In the genomic region with DNA sequence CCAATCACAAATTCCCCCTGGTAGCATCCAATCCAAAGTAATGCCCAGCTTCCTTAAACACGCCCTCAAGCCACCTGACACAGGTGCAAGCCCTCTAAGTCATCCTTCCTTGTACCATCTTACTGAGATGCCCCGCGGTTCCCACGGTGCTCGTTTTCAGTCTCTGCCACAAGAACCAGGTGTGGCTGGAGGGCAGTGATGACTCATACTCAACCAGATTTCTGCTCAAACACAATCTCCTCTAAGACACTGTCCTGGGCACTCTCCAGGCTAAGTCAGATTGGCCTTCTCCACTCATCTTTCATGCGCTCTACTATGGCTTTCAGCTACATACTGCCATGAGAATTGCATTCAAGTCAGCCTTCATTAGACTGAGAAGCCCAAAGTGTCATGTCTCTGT, we compare ENCODE assay signal across 9 cellular contexts. TPM values are rescaled to one million over a fixed set of nuclear protein-coding genes. Genes with fewer than 3 reads are reported as not detected.
A peak's percentile ranks its signal among the peaks of the same experiment; 100 is the strongest.
DNase-seq lines count a peak whose midpoint lies in the region; ATAC-seq and TF ChIP-seq lines count a peak whose summit lies in the region.
"Had no signal": no experiment of that assay in that cellular context is flagged by ENCODE, and none has a peak within 500 bp of the region (broad histone marks: within the 10 kb centered on the region; RNA-seq: fewer than 3 reads in every experiment).

No MANE protein-coding gene starts in this region.

- DNase-seq in activated CD8-positive, alpha-beta memory T cell treated with anti-CD3 and anti-CD28 coated beads, Interleukin-2, amount 10 ng/mL, durations not matched to agents 7 days and 5 days = peak; percentile 48
- DNase-seq in activated CD8-positive, alpha-beta memory T cell treated with anti-CD3 and anti-CD28 coated beads, Interleukin-2, amount 50 U/mL, for 48 hours = no peak
- DNase-seq in RWPE1 (ENCODE audit: low spot score) = peak; percentile 30
- no peak for DNase-seq in stimulated activated effector memory CD8-positive, alpha-beta T cell treated with anti-CD3 and anti-CD28 coated beads, Interleukin-12 subunit alpha, Interleukin-12 subunit beta, amount 100 ng/mL, for 72 hours (ENCODE audit: low spot score in 2 of 2)
- DNase-seq in NOMO-1 treated with DMSO at 0.1 percent for 48 hours (lab: John Stamatoyannopoulos, UW; ENCODE audit: unreplicated experiment) = no peak
- DNase-seq in hypothalamus (lab: John Stamatoyannopoulos, UW) = no peak
- DNase-seq in GF-D8 (lab: John Stamatoyannopoulos, UW) = no peak
- DNase-seq: HCEC 1CT had no signal

- peaks cover 66% of the 10 kb centered on the region for H3K4me1 Mint-ChIP-seq in activated CD8-positive, alpha-beta memory T cell treated with anti-CD3 and anti-CD28 coated beads, Interleukin-2, amount 10 ng/mL, durations not matched to agents 7 days and 5 days
- H3K4me1 Mint-ChIP-seq in stimulated activated effector memory CD8-positive, alpha-beta T cell treated with anti-CD3 and anti-CD28 coated beads, Interleukin-12 subunit alpha, Interleukin-12 subunit beta, amount 100 ng/mL, for 72 hours = peaks cover 51% of the 10 kb centered on the region

- peaks cover 18% of the 10 kb centered on the region for H3K36me3 Mint-ChIP-seq in activated CD8-positive, alpha-beta memory T cell treated with anti-CD3 and anti-CD28 coated beads, Interleukin-2, amount 10 ng/mL, durations not matched to agents 7 days and 5 days
- peaks cover 16% of the 10 kb centered on the region for H3K36me3 Mint-ChIP-seq in stimulated activated effector memory CD8-positive, alpha-beta T cell treated with anti-CD3 and anti-CD28 coated beads, Interleukin-12 subunit alpha, Interleukin-12 subunit beta, amount 100 ng/mL, for 72 hours

- H3K4me3 Mint-ChIP-seq in activated CD8-positive, alpha-beta memory T cell treated with anti-CD3 and anti-CD28 coated beads, Interleukin-2, amount 10 ng/mL, durations not matched to agents 7 days and 5 days = no peak overlapping the region
- H3K4me3 Mint-ChIP-seq in stimulated activated effector memory CD8-positive, alpha-beta T cell treated with anti-CD3 and anti-CD28 coated beads, Interleukin-12 subunit alpha, Interleukin-12 subunit beta, amount 100 ng/mL, for 72 hours = no peak overlapping the region

- ATAC-seq in activated CD8-positive, alpha-beta memory T cell treated with anti-CD3 and anti-CD28 coated beads, Interleukin-2, amount 10 ng/mL, durations not matched to agents 7 days and 5 days = no peak
- ATAC-seq in HG02642 (IDR thresholded peaks at IDR 0.05; ENCODE audit: poor library complexity, unreplicated experiment) = peak; percentile 42
- peak; percentile 59 for ATAC-seq in stimulated activated effector memory CD8-positive, alpha-beta T cell treated with anti-CD3 and anti-CD28 coated beads, Interleukin-12 subunit alpha, Interleukin-12 subunit beta, amount 100 ng/mL, for 72 hours

- CTCF ChIA-PET in activated CD8-positive, alpha-beta memory T cell treated with anti-CD3 and anti-CD28 coated beads, Interleukin-2, amount 10 ng/mL, durations not matched to agents 7 days and 5 days (lab: Charles Lee) = interaction anchor here (0.9 kb wide), 1 partner anchor 141 kb away, joined by 4 read pairs; no protein-coding TSS in a partner anchor
- CTCF ChIA-PET in RWPE1 (lab: Yijun Ruan, JAX) = no interaction called here

- no peaks in the 10 kb centered on the region for H3K9me3 Mint-ChIP-seq in activated CD8-positive, alpha-beta memory T cell treated with anti-CD3 and anti-CD28 coated beads, Interleukin-2, amount 10 ng/mL, durations not matched to agents 7 days and 5 days (ENCODE audit: low read depth)
- H3K9me3 Mint-ChIP-seq in stimulated activated effector memory CD8-positive, alpha-beta T cell treated with anti-CD3 and anti-CD28 coated beads, Interleukin-12 subunit alpha, Interleukin-12 subunit beta, amount 100 ng/mL, for 72 hours = no peaks in the 10 kb centered on the region

- TF ChIP-seq CTCF in RWPE1 (conservative IDR thresholded peaks at IDR 0.05; ENCODE audit: low read depth) = no peak

- no peaks in the 10 kb centered on the region for H3K27me3 Mint-ChIP-seq in activated CD8-positive, alpha-beta memory T cell treated with anti-CD3 and anti-CD28 coated beads, Interleukin-2, amount 10 ng/mL, durations not matched to agents 7 days and 5 days

- H3K27ac ChIP-seq in RWPE1 = no peak overlapping the region

- no peak overlapping the region for H3K27ac Mint-ChIP-seq in activated CD8-positive, alpha-beta memory T cell treated with anti-CD3 and anti-CD28 coated beads, Interleukin-2, amount 10 ng/mL, durations not matched to agents 7 days and 5 days
- H3K27ac Mint-ChIP-seq in stimulated activated effector memory CD8-positive, alpha-beta T cell treated with anti-CD3 and anti-CD28 coated beads, Interleukin-12 subunit alpha, Interleukin-12 subunit beta, amount 100 ng/mL, for 72 hours = no peak overlapping the region

- POLR2A ChIA-PET in RWPE1 (lab: Yijun Ruan, JAX; ENCODE audit: low non-redundant PET) = no interaction called here

RNA-seq across cellular contexts. Expression of a gene that starts 3.5 kb away (rescaled TPM):
- total RNA-seq in activated CD8-positive, alpha-beta memory T cell treated with anti-CD3 and anti-CD28 coated beads, Interleukin-2, amount 10 ng/mL, durations not matched to agents 7 days and 5 days = 100 to 1,000 TPM in 1 of 2 experiments, 10 to 100 TPM in 1; 99.7 to 119 TPM

Comparison
In these comparisons a context has a peak if more than half of its experiments do, and no peak if none do; other contexts are left out.
1. DNase-seq: peak in activated CD8-positive, alpha-beta memory T cell treated with anti-CD3 and anti-CD28 coated beads, Interleukin-2, amount 10 ng/mL, durations not matched to agents 7 days and 5 days (single experiment) and RWPE1 (single experiment); none in activated CD8-positive, alpha-beta memory T cell treated with anti-CD3 and anti-CD28 coated beads, Interleukin-2, amount 50 U/mL, for 48 hours (single experiment), stimulated activated effector memory CD8-positive, alpha-beta T cell treated with anti-CD3 and anti-CD28 coated beads, Interleukin-12 subunit alpha, Interleukin-12 subunit beta, amount 100 ng/mL, for 72 hours (0 of 2), NOMO-1 treated with DMSO at 0.1 percent for 48 hours (single experiment), hypothalamus (0 of 51) and GF-D8 (single experiment).